ENCODE assay signal across 1 cellular context in the genomic region with DNA sequence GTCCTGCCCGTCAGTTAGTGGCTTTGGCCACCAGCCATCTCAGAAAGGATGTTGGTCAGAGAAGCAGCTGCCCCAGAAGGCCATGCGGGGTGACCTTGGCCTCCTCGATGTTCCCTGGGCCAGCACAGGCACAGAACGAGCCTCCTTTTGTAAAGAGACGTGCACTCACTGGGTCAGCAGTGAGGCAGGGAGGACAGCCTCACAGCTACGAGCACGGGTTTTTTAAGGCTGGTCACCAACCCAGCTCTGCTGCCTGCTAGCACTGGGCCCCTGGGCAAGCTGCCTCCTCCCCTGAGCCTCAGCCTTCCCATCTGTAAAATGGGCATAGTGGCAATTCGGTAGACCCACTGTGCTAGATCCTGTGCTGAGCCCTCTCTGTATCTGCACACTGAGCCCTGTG.
A peak's percentile ranks its signal among the peaks of the same experiment; 100 is the strongest.
TF ChIP-seq lines count a peak whose summit lies in the region.

No MANE protein-coding gene starts in this region.

TF ChIP-seq in K562, 482 proteins besides CTCF, POLR2A, EP300 and RAD21:
- TF ChIP-seq ZKSCAN3 (CRISPR knock-in tag; IDR thresholded peaks at IDR 0.05) (no peak), ZNF354B (CRISPR knock-in tag; IDR thresholded peaks at IDR 0.05) (no peak), FOXM1 (IDR thresholded peaks at IDR 0.05; ENCODE audit: low read depth) (no peak), FOXM1 (CRISPR knock-in tag; IDR thresholded peaks at IDR 0.05; ENCODE audit: low read depth) (no peak), TCF3 (CRISPR knock-in tag; IDR thresholded peaks at IDR 0.05) (no peak), NUFIP1 (IDR thresholded peaks at IDR 0.05; ENCODE audit: partially characterized antibody) (no peak), RBM25 (IDR thresholded peaks at IDR 0.05; ENCODE audit: low read depth, low read length, severe bottlenecking) (peak; percentile 54), BCOR (IDR thresholded peaks at IDR 0.05) (peak; percentile 47), MAZ (CRISPR knock-in tag; conservative IDR thresholded peaks at IDR 0.05 in 1 of 2, IDR thresholded peaks at IDR 0.05 in 1 of 2) (no peak)
- TF ChIP-seq, protein P1, sequence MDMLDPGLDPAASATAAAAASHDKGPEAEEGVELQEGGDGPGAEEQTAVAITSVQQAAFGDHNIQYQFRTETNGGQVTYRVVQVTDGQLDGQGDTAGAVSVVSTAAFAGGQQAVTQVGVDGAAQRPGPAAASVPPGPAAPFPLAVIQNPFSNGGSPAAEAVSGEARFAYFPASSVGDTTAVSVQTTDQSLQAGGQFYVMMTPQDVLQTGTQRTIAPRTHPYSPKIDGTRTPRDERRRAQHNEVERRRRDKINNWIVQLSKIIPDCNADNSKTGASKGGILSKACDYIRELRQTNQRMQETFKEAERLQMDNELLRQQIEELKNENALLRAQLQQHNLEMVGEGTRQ (CRISPR knock-in tag; IDR thresholded peaks at IDR 0.05): no peak
- TF ChIP-seq, protein P2, sequence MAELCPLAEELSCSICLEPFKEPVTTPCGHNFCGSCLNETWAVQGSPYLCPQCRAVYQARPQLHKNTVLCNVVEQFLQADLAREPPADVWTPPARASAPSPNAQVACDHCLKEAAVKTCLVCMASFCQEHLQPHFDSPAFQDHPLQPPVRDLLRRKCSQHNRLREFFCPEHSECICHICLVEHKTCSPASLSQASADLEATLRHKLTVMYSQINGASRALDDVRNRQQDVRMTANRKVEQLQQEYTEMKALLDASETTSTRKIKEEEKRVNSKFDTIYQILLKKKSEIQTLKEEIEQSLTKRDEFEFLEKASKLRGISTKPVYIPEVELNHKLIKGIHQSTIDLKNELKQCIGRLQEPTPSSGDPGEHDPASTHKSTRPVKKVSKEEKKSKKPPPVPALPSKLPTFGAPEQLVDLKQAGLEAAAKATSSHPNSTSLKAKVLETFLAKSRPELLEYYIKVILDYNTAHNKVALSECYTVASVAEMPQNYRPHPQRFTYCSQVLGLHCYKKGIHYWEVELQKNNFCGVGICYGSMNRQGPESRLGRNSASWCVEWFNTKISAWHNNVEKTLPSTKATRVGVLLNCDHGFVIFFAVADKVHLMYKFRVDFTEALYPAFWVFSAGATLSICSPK (IDR thresholded peaks at IDR 0.05; ENCODE audit: borderline replicate concordance): no peak
